19 cellular contexts compared by ENCODE assay signal in the genomic region with DNA sequence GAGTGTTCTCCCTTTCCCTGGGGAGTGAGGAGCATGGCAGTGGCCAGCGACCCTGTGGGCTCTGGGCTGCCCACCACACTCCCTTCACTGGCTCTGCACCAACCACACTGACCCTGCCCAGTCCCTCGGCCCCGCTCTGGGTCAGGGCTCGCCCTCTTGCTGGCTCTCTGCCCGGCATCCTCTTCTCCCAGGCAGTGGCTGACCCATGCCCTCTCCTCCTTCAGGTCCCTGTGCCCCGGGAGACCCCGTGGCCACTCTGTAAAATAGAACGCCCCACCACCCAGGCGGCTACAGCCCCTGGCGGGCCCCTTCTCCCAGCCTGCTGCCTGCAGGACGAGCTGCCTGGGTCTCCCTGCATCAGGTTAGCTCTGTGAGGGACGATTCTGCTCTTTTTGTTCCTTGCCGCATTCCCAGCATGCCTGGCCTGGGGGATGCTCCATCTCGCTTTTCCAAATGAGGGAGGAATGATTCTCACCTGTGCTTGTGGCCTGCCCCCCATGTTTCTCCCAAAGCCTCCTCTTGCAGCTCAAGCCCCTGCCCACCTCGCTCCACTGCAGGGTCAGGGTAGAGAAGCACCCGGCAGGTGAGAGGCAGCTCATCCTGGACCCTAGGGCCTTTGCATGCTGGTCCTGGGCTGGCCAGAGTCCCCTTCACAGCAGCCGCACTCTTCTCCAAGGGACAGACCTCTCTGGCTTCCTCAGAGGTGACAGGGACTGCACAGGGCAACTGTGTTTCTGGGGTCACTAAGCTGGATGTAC. TPM values are rescaled to one million over a fixed set of nuclear protein-coding genes. Genes with fewer than 3 reads are reported as not detected.
"Had no signal": no experiment of that assay in that cellular context is flagged by ENCODE, and none has a peak within 500 bp of the region (broad histone marks: within the 10 kb centered on the region; RNA-seq: fewer than 3 reads in every experiment).

No MANE protein-coding gene starts in this region.

- H3K4me3 ChIP-seq: ascending aorta, tibial nerve had no signal

- DNase-seq: activated CD4-positive, alpha-beta memory T cell treated with anti-CD3 and anti-CD28 coated beads for 36 hours; activated CD4-positive, alpha-beta T cell treated with anti-CD3 and anti-CD28 coated beads for 4 hours; activated naive CD4-positive, alpha-beta T cell treated with anti-CD3 and anti-CD28 coated beads, Interleukin-2, amount 50 U/mL, for 16 hours; activated T-cell treated with anti-CD3 and anti-CD28 coated beads, Interleukin-2, amount 50 U/mL, for 24 hours; cortex of kidney; erythroblast; mesenchymal stem cell; naive thymus-derived CD8-positive, alpha-beta T cell; stimulated activated CD4-positive, alpha-beta T cell treated with anti-CD3 and anti-CD28 coated beads, Interleukin-2, amount 100 ng/mL, for 24 hours; stimulated activated naive CD4-positive, alpha-beta T cell treated with Interleukin-2 at 50 U/mL for 16 hours; substantia nigra; SW 1271; T-helper 2 cell had no signal

- H3K9me3 ChIP-seq: ascending aorta, tibial nerve had no signal

- ATAC-seq: naive thymus-derived CD8-positive, alpha-beta T cell had no signal

- H3K27me3 ChIP-seq: ascending aorta, tibial nerve had no signal

- H3K36me3 ChIP-seq: ascending aorta, tibial nerve had no signal

- H3K4me1 ChIP-seq: parathyroid adenoma had no signal

- H3K27ac ChIP-seq: ascending aorta, parathyroid adenoma, VCaP had no signal

RNA-seq across cellular contexts. Expression of a gene that starts 14.5 kb away (rescaled TPM):
- total RNA-seq: activated CD4-positive, alpha-beta memory T cell treated with anti-CD3 and anti-CD28 coated beads for 36 hours; ascending aorta; kidney epithelial cell; liver; naive thymus-derived CD8-positive, alpha-beta T cell had no signal
